In the genomic region with DNA sequence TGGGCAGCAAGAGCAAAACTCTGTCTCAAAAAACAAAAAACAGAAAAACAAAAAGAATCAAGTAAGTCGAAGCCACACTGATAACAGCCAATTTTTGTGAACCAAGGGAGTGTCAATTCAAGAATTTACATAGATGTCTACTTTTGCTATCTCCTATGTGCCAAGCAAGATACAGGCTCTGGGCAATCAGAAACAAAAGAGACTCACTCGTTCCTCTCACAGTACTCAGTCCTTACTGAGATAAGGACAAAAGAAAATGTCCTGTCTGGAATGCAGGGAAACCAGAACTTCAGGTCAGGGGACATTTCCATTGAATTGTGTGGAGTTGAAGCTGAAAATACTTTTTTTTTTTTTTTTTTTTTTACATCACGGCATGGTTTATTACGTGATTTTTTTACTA, we compare ENCODE assay signal across 19 cellular contexts. TPM values are rescaled to one million over a fixed set of nuclear protein-coding genes. Genes with fewer than 3 reads are reported as not detected.
"Had no signal": no experiment of that assay in that cellular context is flagged by ENCODE, and none has a peak within 500 bp of the region (broad histone marks: within the 10 kb centered on the region; RNA-seq: fewer than 3 reads in every experiment).

No MANE protein-coding gene starts in this region.

- H3K27ac Mint-ChIP-seq: activated naive CD8-positive, alpha-beta T cell; activated T-cell treated with anti-CD3 and anti-CD28 coated beads, Interleukin-2, amount 50 U/mL, for 24 hours; brain; T-helper 1 cell treated with Interleukin-12 subunit alpha and Interleukin-12 subunit beta and Interleukin-4 antibody, amounts not matched to agents 30 μg/mL and 1 μg/mL, for 36 hours had no signal

- H3K4me3 ChIP-seq: esophagus muscularis mucosa, right atrium auricular region, skin epidermis, thyroid gland had no signal

- H3K27me3 ChIP-seq: right atrium auricular region, thyroid gland had no signal

- H3K36me3 ChIP-seq: esophagus muscularis mucosa, right atrium auricular region, thyroid gland had no signal

- H3K9me3 ChIP-seq: esophagus muscularis mucosa, right atrium auricular region, thyroid gland had no signal

- H3K9me3 Mint-ChIP-seq: activated T-cell treated with anti-CD3 and anti-CD28 coated beads, Interleukin-2, amount 50 U/mL, for 24 hours; neural crest cell had no signal

- DNase-seq: activated CD4-positive, CD25-positive, alpha-beta regulatory T cell; activated effector memory CD4-positive, alpha-beta T cell treated with Interleukin-2 at 50 U/mL for 16 hours; activated T-cell treated with anti-CD3 and anti-CD28 coated beads, Interleukin-2, amount 50 U/mL, for 24 hours; amygdala; dermis blood vessel endothelial cell; foreskin fibroblast; glutamatergic neuron; left ventricle myocardium superior; mesenchymal stem cell; thyroid gland had no signal

- H3K36me3 Mint-ChIP-seq: activated naive CD8-positive, alpha-beta T cell; brain had no signal

- H3K4me3 Mint-ChIP-seq: activated naive CD8-positive, alpha-beta T cell; activated T-cell treated with anti-CD3 and anti-CD28 coated beads, Interleukin-2, amount 50 U/mL, for 24 hours; brain; neural crest cell; T-helper 1 cell treated with Interleukin-12 subunit alpha and Interleukin-12 subunit beta and Interleukin-4 antibody, amounts not matched to agents 30 μg/mL and 1 μg/mL, for 36 hours had no signal

- H3K27ac ChIP-seq: esophagus muscularis mucosa, parathyroid adenoma, right atrium auricular region, skin epidermis, thyroid gland had no signal

- H3K4me1 ChIP-seq: parathyroid adenoma, right atrium auricular region, thyroid gland had no signal

RNA-seq across cellular contexts. Expression of gene NLRP12, which starts 53.0 kb away (rescaled TPM):
- total RNA-seq: myocyte, neural crest cell had no signal
